Comparison of ENCODE assay signal across 1 cellular context in genomic region chr1:150560011-150560438, GRCh38.
TF ChIP-seq lines count a peak whose summit lies in the region.

No MANE protein-coding gene starts in this region.

TF ChIP-seq in HepG2, 621 proteins besides CTCF, POLR2A, EP300 and RAD21 (continued from another document and continues in another):
- TF ChIP-seq AFF4 (CRISPR knock-in tag; IDR thresholded peaks at IDR 0.05), result no peak
- 0 out of 2 replicates have a peak, but pooled peaks have one; percentile 18 for TF ChIP-seq IKZF5 (CRISPR knock-in tag; IDR thresholded peaks at IDR 0.05)
- TF ChIP-seq PLSCR1 (CRISPR knock-in tag; IDR thresholded peaks at IDR 0.05; ENCODE audit: borderline replicate concordance), result no peak
- no peak for TF ChIP-seq CENPBD1 (CRISPR knock-in tag; IDR thresholded peaks at IDR 0.05; ENCODE audit: borderline replicate concordance, low read depth)
- TF ChIP-seq DDIT3 (CRISPR knock-in tag; IDR thresholded peaks at IDR 0.05), result no peak
- TF ChIP-seq ZNF768 (CRISPR knock-in tag; IDR thresholded peaks at IDR 0.05), result 0 out of 2 replicates have a peak, but pooled peaks have one; percentile 31
- TF ChIP-seq ZNF614 (CRISPR knock-in tag; IDR thresholded peaks at IDR 0.05; ENCODE audit: borderline replicate concordance), result 0 out of 2 replicates have a peak, but pooled peaks have one; percentile 57
- TF ChIP-seq FOXO4 (CRISPR knock-in tag; conservative IDR thresholded peaks at IDR 0.05), result no peak
- no peak for TF ChIP-seq LCORL (IDR thresholded peaks at IDR 0.05)
- TF ChIP-seq LCORL (CRISPR knock-in tag; IDR thresholded peaks at IDR 0.05), result no peak
- no peak for TF ChIP-seq MEIS1 (CRISPR knock-in tag; IDR thresholded peaks at IDR 0.05; ENCODE audit: borderline replicate concordance)
- no peak for TF ChIP-seq ZNF34 (CRISPR knock-in tag; IDR thresholded peaks at IDR 0.05; ENCODE audit: borderline replicate concordance)
- TF ChIP-seq ZNF138 (CRISPR knock-in tag; IDR thresholded peaks at IDR 0.05; ENCODE audit: low read depth), result no peak
- no peak for TF ChIP-seq GRHL1 (CRISPR knock-in tag; conservative IDR thresholded peaks at IDR 0.05)
- TF ChIP-seq ZNF292 (CRISPR knock-in tag; IDR thresholded peaks at IDR 0.05; ENCODE audit: borderline replicate concordance, low read depth), result no peak
- peak; percentile 50; the same call in 1 of the 2 replicates for TF ChIP-seq TFAP4 (IDR thresholded peaks at IDR 0.05; ENCODE audit: borderline replicate concordance, low read depth)
- TF ChIP-seq HMG20A (CRISPR knock-in tag; IDR thresholded peaks at IDR 0.05; ENCODE audit: borderline replicate concordance), result no peak
- TF ChIP-seq ZNF331 (CRISPR knock-in tag; IDR thresholded peaks at IDR 0.05), result no peak
- TF ChIP-seq SRF (IDR thresholded peaks at IDR 0.05; ENCODE audit: low read depth, low read length), result no peak
- no peak for TF ChIP-seq ZFP36L1 (CRISPR knock-in tag; IDR thresholded peaks at IDR 0.05)
- no peak for TF ChIP-seq NKX3-1 (CRISPR knock-in tag; IDR thresholded peaks at IDR 0.05)
- TF ChIP-seq GABPA (IDR thresholded peaks at IDR 0.05; ENCODE audit: low read depth, low read length), result no peak
- TF ChIP-seq GABPA (CRISPR knock-in tag; IDR thresholded peaks at IDR 0.05; ENCODE audit: low read depth), result no peak
- TF ChIP-seq SP5 (CRISPR knock-in tag; IDR thresholded peaks at IDR 0.05; ENCODE audit: borderline replicate concordance, low read depth), result no peak
- no peak for TF ChIP-seq ZNF572 (CRISPR knock-in tag; IDR thresholded peaks at IDR 0.05)
- no peak for TF ChIP-seq XBP1 (CRISPR knock-in tag; IDR thresholded peaks at IDR 0.05)
- no peak for TF ChIP-seq NFE2 (CRISPR knock-in tag; IDR thresholded peaks at IDR 0.05)
- 0 out of 2 replicates have a peak, but pooled peaks have one; percentile 16 for TF ChIP-seq FOXK1 (CRISPR knock-in tag; IDR thresholded peaks at IDR 0.05; ENCODE audit: borderline replicate concordance, low read depth)
- TF ChIP-seq ARNTL (CRISPR knock-in tag; IDR thresholded peaks at IDR 0.05), result no peak
- TF ChIP-seq ZNF558 (CRISPR knock-in tag; IDR thresholded peaks at IDR 0.05; ENCODE audit: borderline replicate concordance), result no peak
- no peak for TF ChIP-seq ZSCAN12 (CRISPR knock-in tag; IDR thresholded peaks at IDR 0.05)
- TF ChIP-seq HMGA1 (CRISPR knock-in tag; conservative IDR thresholded peaks at IDR 0.05), result no peak
- no peak for TF ChIP-seq AGO1 (IDR thresholded peaks at IDR 0.05; ENCODE audit: low read depth, low read length, poor library complexity, severe bottlenecking)
- TF ChIP-seq NFIC (IDR thresholded peaks at IDR 0.05; ENCODE audit: low read length), result no peak
- TF ChIP-seq ZNF432 (CRISPR knock-in tag; IDR thresholded peaks at IDR 0.05; ENCODE audit: borderline replicate concordance), result no peak
- no peak for TF ChIP-seq ATAD3A (CRISPR knock-in tag; IDR thresholded peaks at IDR 0.05)
- no peak for TF ChIP-seq ZBTB46 (CRISPR knock-in tag; IDR thresholded peaks at IDR 0.05; ENCODE audit: borderline replicate concordance)
- no peak for TF ChIP-seq ELF1 (CRISPR knock-in tag; IDR thresholded peaks at IDR 0.05)
- no peak for TF ChIP-seq TFDP2 (CRISPR knock-in tag; IDR thresholded peaks at IDR 0.05)
- no peak for TF ChIP-seq RFX3 (CRISPR knock-in tag; IDR thresholded peaks at IDR 0.05)
- 0 out of 2 replicates have a peak, but pooled peaks have one; percentile 24 for TF ChIP-seq NCOA2 (CRISPR knock-in tag; IDR thresholded peaks at IDR 0.05)
- peak; percentile 13; the same call in 1 of the 2 replicates for TF ChIP-seq FOXO1 (CRISPR knock-in tag; IDR thresholded peaks at IDR 0.05)
- no peak for TF ChIP-seq HOXA9 (CRISPR knock-in tag; IDR thresholded peaks at IDR 0.05; ENCODE audit: borderline replicate concordance)
- no peak for TF ChIP-seq ZNF510 (CRISPR knock-in tag; IDR thresholded peaks at IDR 0.05; ENCODE audit: low read depth)
- TF ChIP-seq PATZ1 (CRISPR knock-in tag; IDR thresholded peaks at IDR 0.05), result peak; percentile 13; the same call in 1 of the 2 replicates
- no peak for TF ChIP-seq PAX8 (CRISPR knock-in tag; IDR thresholded peaks at IDR 0.05; ENCODE audit: borderline replicate concordance)
- no peak for TF ChIP-seq ZNF709 (CRISPR knock-in tag; IDR thresholded peaks at IDR 0.05)
- TF ChIP-seq ZNF335 (CRISPR knock-in tag; IDR thresholded peaks at IDR 0.05), result no peak
- TF ChIP-seq NBN (conservative IDR thresholded peaks at IDR 0.05), result no peak
